8 cellular contexts compared by ENCODE assay signal in the genomic region with DNA sequence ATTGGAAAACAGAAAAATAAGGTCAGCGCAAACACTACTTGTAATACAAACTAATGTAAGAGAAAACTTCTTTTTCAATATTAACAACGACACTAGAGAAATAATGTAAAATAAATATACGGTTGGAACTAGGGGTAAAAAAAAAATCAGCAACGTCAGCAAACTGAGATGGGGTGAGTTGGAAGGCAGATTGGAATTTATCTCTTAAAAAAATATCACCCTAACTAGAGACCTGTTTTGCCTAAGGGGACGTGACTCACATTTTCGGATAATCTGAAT. TPM values are rescaled to one million over a fixed set of nuclear protein-coding genes. Genes with fewer than 3 reads are reported as not detected.
DNase-seq lines count a peak whose midpoint lies in the region; ATAC-seq and TF ChIP-seq lines count a peak whose summit lies in the region.

No MANE protein-coding gene starts in this region.

- no peaks in the 10 kb centered on the region for H3K27me3 ChIP-seq in HAP-1 (ENCODE audit: low read depth)
- no peaks in the 10 kb centered on the region for H3K27me3 ChIP-seq in foreskin keratinocyte

- no peak for ATAC-seq in foreskin keratinocyte

- TF ChIP-seq CTCF in VCaP (conservative IDR thresholded peaks at IDR 0.05), result no peak
- TF ChIP-seq CTCF in foreskin keratinocyte (conservative IDR thresholded peaks at IDR 0.05), result no peak
- no peak for TF ChIP-seq CTCF in GM10248 (IDR thresholded peaks at IDR 0.05; ENCODE audit: control extremely low read depth, extremely low read depth, low read depth, missing control alignments)

- in situ Hi-C loops in HAP-1 (cut with MboI; ENCODE audit: low sequenced_read_pairs), result no loop called here

- H3K27ac ChIP-seq in VCaP (peak overlapping the region; percentile 97), foreskin keratinocyte (no peak overlapping the region)

- H3K4me3 ChIP-seq in HAP-1 (peak overlapping the region; percentile 71), skeletal muscle cell (ENCODE audit: low read depth, low read length) (peak overlapping the region; percentile 82)

- no peak for DNase-seq in HAP-1 (ENCODE audit: low spot score in 2 of 2)
- peak; percentile 64 to 89 for DNase-seq in foreskin keratinocyte
- no peak for DNase-seq in skeletal muscle cell (ENCODE audit: low read depth)
- no peak for DNase-seq in cortex of kidney (lab: John Stamatoyannopoulos, UW)
- no peak for DNase-seq in midbrain (lab: John Stamatoyannopoulos, UW)
- no peak for DNase-seq in GM10248 (ENCODE audit: extremely low spot score)
- no peak for DNase-seq in OCI-M2 (lab: John Stamatoyannopoulos, UW; ENCODE audit: unreplicated experiment)

- POLR2A ChIA-PET in GM10248 (lab: Yijun Ruan, JAX), result no interaction called here

- H3K4me1 ChIP-seq in HAP-1 (peaks cover 6% of the 10 kb centered on the region; the same call in 1 of the 2 replicates), foreskin keratinocyte (no peaks in the 10 kb centered on the region)

- CTCF ChIA-PET in GM10248 (lab: Yijun Ruan, JAX), result no interaction called here

- no peaks in the 10 kb centered on the region for H3K9me3 ChIP-seq in HAP-1

- no peaks in the 10 kb centered on the region for H3K36me3 ChIP-seq in HAP-1 (replicated peaks)

RNA-seq across cellular contexts. Expression of a gene that starts 0.7 kb away (rescaled TPM):
- 40.2 and 45.6 TPM in 2 replicates for total RNA-seq in foreskin keratinocyte
- 1.8 and 2.1 TPM in 2 replicates for polyA plus RNA-seq in foreskin keratinocyte

Comparison
In these comparisons a context has a peak if more than half of its experiments do, and no peak if none do; other contexts are left out.
1. DNase-seq: peak in foreskin keratinocyte (2 of 2); none in HAP-1 (0 of 2), skeletal muscle cell (single experiment), cortex of kidney (single experiment), midbrain (single experiment), GM10248 (single experiment) and OCI-M2 (single experiment).